16 cellular contexts compared by ENCODE assay signal in the genomic region with DNA sequence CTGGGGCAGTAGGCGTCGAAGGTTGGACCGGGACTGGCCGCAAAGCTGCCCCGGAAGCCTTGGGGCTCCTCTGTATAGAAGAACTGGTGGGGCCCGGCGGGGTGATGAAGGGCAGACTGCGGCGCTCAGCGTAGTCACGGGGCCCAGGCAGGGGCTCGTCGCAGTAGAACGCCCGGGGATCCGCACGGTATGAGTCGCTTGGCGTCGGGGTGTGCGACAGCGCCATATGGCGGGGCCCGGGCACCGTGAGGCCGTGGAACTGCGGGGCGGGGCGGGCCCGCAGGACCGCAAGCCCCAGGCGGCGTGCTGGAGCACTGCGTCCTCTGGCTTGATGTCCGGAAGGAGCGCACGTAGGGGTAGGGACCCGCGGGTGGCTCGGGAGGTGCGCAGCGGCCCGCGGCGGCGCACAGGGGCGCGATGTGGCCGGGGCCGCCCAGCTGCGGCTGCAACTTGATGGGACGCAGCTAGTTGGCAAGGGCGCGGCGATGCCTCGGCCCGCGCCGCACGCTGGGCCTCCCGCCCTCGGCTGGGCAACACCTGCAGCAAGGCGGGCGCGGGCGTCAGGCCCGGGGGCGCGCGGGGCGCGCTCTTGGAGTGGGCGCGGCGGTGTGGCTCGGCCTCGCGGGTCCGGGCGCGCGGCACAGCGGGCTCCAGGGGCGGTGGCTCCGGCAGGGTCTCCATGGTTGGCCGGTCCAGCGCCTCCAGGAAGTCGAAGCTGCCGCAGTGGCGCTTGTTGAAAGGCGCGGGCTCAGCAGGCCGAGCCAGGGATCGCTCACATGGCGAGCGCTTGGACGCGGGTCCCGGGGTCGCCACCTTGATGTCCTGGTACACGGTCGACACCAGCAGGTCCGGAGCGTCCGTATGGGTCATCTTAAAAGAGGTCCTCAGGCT.
DNase-seq lines count a peak whose midpoint lies in the region; ATAC-seq and TF ChIP-seq lines count a peak whose summit lies in the region.
"Had no signal": no experiment of that assay in that cellular context is flagged by ENCODE, and none has a peak within 500 bp of the region (broad histone marks: within the 10 kb centered on the region; RNA-seq: fewer than 3 reads in every experiment).

No MANE protein-coding gene starts in this region.

- H3K9me3 ChIP-seq in colonic mucosa (no peaks in the 10 kb centered on the region), mesenchymal stem cell (ENCODE audit: control insufficient read depth, low read length) (no peaks in the 10 kb centered on the region)

- H3K9ac ChIP-seq in colonic mucosa (ENCODE audit: low read depth in 2 of 2, low read length in 2 of 2) (no peak overlapping the region), mesenchymal stem cell (ENCODE audit: low read length) (no peak overlapping the region)

- no peak overlapping the region for H4K8ac ChIP-seq in mesenchymal stem cell (ENCODE audit: low read length)

- no peak overlapping the region for H2BK12ac ChIP-seq in mesenchymal stem cell (ENCODE audit: low read length in 2 of 2)

- H3K27me3 Mint-ChIP-seq in GM23338 (ENCODE audit: insufficient read depth, low read depth, poor library complexity), result no peaks in the 10 kb centered on the region
- no peaks in the 10 kb centered on the region for H3K27me3 Mint-ChIP-seq in stimulated activated memory B cell treated with anti-CD40 and anti-IgM and Interleukin-4, amounts not matched to agents 10 μg/mL and 1 μg/mL and 100 μg/mL, for 72 hours

- H3K4me3 Mint-ChIP-seq in GM23338, result peak overlapping the region; percentile 42; the same call in 1 of the 3 replicates
- H3K4me3 Mint-ChIP-seq in stimulated activated memory B cell treated with anti-CD40 and anti-IgM and Interleukin-4, amounts not matched to agents 10 μg/mL and 1 μg/mL and 100 μg/mL, for 72 hours, result no peak overlapping the region

- peaks cover 3% of the 10 kb centered on the region; the same call in 2 of the 3 replicates for H3K36me3 Mint-ChIP-seq in GM23338 (ENCODE audit: low read depth)
- no peaks in the 10 kb centered on the region for H3K36me3 Mint-ChIP-seq in stimulated activated memory B cell treated with anti-CD40 and anti-IgM and Interleukin-4, amounts not matched to agents 10 μg/mL and 1 μg/mL and 100 μg/mL, for 72 hours

- no peak overlapping the region for H2AFZ ChIP-seq in GM23338
- H2AFZ ChIP-seq in mesenchymal stem cell (ENCODE audit: low read depth, low read length), result no peak overlapping the region
- H2AFZ ChIP-seq: PC-9 had no signal

- intact Hi-C loops in colonic mucosa (cut with DNase I), result no loop called here

- no peaks in the 10 kb centered on the region for H3K9me2 ChIP-seq in GM23338 (ENCODE audit: insufficient read depth)

- no peaks in the 10 kb centered on the region for H3K79me2 ChIP-seq in GM23338 (replicated peaks; ENCODE audit: insufficient read depth)

- no peak for TF ChIP-seq CTCF in GM23338 (conservative IDR thresholded peaks at IDR 0.05; ENCODE audit: low read depth in 2 of 2)
- TF ChIP-seq CTCF in colonic mucosa (IDR thresholded peaks at IDR 0.05), result no peak

- no peak overlapping the region for H3K18ac ChIP-seq in mesenchymal stem cell (ENCODE audit: low read depth in 1 of 2, low read length in 2 of 2)

- H2BK120ac ChIP-seq in mesenchymal stem cell (ENCODE audit: low read depth, low read length), result no peak overlapping the region

- no peaks in the 10 kb centered on the region for H3F3A ChIP-seq in GM23338 (replicated peaks; ENCODE audit: low read depth)

- H3K27ac ChIP-seq in GM23338 (ENCODE audit: low read depth), result no peak overlapping the region
- H3K27ac ChIP-seq in colonic mucosa, result no peak overlapping the region
- no peak overlapping the region for H3K27ac ChIP-seq in mesenchymal stem cell (ENCODE audit: low read length, poor library complexity, severe bottlenecking)
- H3K27ac ChIP-seq: PC-9 had no signal

- H3K4me2 ChIP-seq in GM23338 (no peak overlapping the region), mesenchymal stem cell (ENCODE audit: low read length, poor library complexity, severe bottlenecking) (no peak overlapping the region)
- H3K4me2 ChIP-seq: PC-9 had no signal

- H2BK5ac ChIP-seq in mesenchymal stem cell (ENCODE audit: low read depth, low read length, poor library complexity, severe bottlenecking), result no peak overlapping the region

- no peaks in the 10 kb centered on the region for H3K36me3 ChIP-seq in GM23338 (ENCODE audit: insufficient read depth)
- H3K36me3 ChIP-seq in colonic mucosa, result no peaks in the 10 kb centered on the region
- H3K36me3 ChIP-seq in mesenchymal stem cell (ENCODE audit: control insufficient read depth in 1 of 2, insufficient read depth in 2 of 2, low read depth in 1 of 2, low read length in 2 of 2), result no peaks in the 10 kb centered on the region

- H3K4me1 Mint-ChIP-seq in GM23338, result no peaks in the 10 kb centered on the region
- H3K4me1 Mint-ChIP-seq in stimulated activated memory B cell treated with anti-CD40 and anti-IgM and Interleukin-4, amounts not matched to agents 10 μg/mL and 1 μg/mL and 100 μg/mL, for 72 hours, result no peaks in the 10 kb centered on the region

- WGBS in mesenchymal stem cell, result 97% methylated on average over 105 of the region's 105 CpGs

- H3K4me1 ChIP-seq in GM23338 (ENCODE audit: insufficient read depth) (no peaks in the 10 kb centered on the region), colonic mucosa (no peaks in the 10 kb centered on the region), mesenchymal stem cell (ENCODE audit: control insufficient read depth, insufficient read depth, low read depth, low read length) (no peaks in the 10 kb centered on the region)

- ATAC-seq in GM23338 (peak; percentile 38), HG03457 (IDR thresholded peaks at IDR 0.05; ENCODE audit: unreplicated experiment) (no peak), HG02973 (IDR thresholded peaks at IDR 0.05; ENCODE audit: unreplicated experiment) (no peak)
- ATAC-seq in stimulated activated memory B cell treated with anti-CD40 and anti-IgM and Interleukin-4, amounts not matched to agents 10 μg/mL and 1 μg/mL and 100 μg/mL, for 72 hours, result peak; percentile 38
- ATAC-seq: HepG2 had no signal

- no peak overlapping the region for H4K91ac ChIP-seq in mesenchymal stem cell (ENCODE audit: low read length)

- H2AK5ac ChIP-seq in mesenchymal stem cell (ENCODE audit: low read length, severe bottlenecking), result no peak overlapping the region

- no peaks in the 10 kb centered on the region for H4K20me1 ChIP-seq in GM23338 (replicated peaks; ENCODE audit: insufficient read depth)

- H3K23ac ChIP-seq in mesenchymal stem cell (ENCODE audit: low read length in 2 of 2), result no peak overlapping the region

- H3K27me3 ChIP-seq in GM23338 (ENCODE audit: insufficient read depth), result no peaks in the 10 kb centered on the region
- H3K27me3 ChIP-seq in colonic mucosa, result no peaks in the 10 kb centered on the region
- H3K27me3 ChIP-seq in mesenchymal stem cell (ENCODE audit: control insufficient read depth in 1 of 2, insufficient read depth in 1 of 2, low read length in 2 of 2), result no peaks in the 10 kb centered on the region

- DNase-seq in GM23338 (ENCODE audit: low spot score) (no peak), colonic mucosa (no peak), mesenteric fat pad (ENCODE audit: low spot score) (peak; percentile 73), mesenchymal stem cell (no peak)
- DNase-seq: C1 segment of cervical spinal cord, DMS79 treated with DMSO at 0.1 percent for 48 hours, HCEC 1CT, KG1, NCI-H1048, NCI-H1694, NCI-H510A treated with DMSO at 0.1 percent for 48 hours, PC-9 had no signal

- no peaks in the 10 kb centered on the region for H3K79me1 ChIP-seq in mesenchymal stem cell (replicated peaks; ENCODE audit: low read length, poor library complexity, severe bottlenecking)

- peaks cover 38% of the 10 kb centered on the region for H3K9me3 Mint-ChIP-seq in GM23338
- H3K9me3 Mint-ChIP-seq in stimulated activated memory B cell treated with anti-CD40 and anti-IgM and Interleukin-4, amounts not matched to agents 10 μg/mL and 1 μg/mL and 100 μg/mL, for 72 hours, result peaks cover 7% of the 10 kb centered on the region

- H3K14ac ChIP-seq in mesenchymal stem cell (ENCODE audit: low read length in 2 of 2), result no peak overlapping the region

- no peak overlapping the region for H3K4ac ChIP-seq in mesenchymal stem cell (ENCODE audit: low read depth in 1 of 2, low read length in 2 of 2)

- no peak overlapping the region for H3K27ac Mint-ChIP-seq in GM23338
- H3K27ac Mint-ChIP-seq in stimulated activated memory B cell treated with anti-CD40 and anti-IgM and Interleukin-4, amounts not matched to agents 10 μg/mL and 1 μg/mL and 100 μg/mL, for 72 hours, result no peak overlapping the region

- H3K4me3 ChIP-seq in GM23338, result no peak overlapping the region
- H3K4me3 ChIP-seq in colonic mucosa, result peak overlapping the region; percentile 26
- H3K4me3 ChIP-seq in mesenchymal stem cell (ENCODE audit: insufficient read depth in 1 of 2, low read depth in 1 of 2, low read length in 2 of 2), result no peak overlapping the region
- H3K4me3 ChIP-seq: PC-9 had no signal

- no peak overlapping the region for H2BK15ac ChIP-seq in mesenchymal stem cell (ENCODE audit: low read depth, poor library complexity, severe bottlenecking)

TF ChIP-seq in GM23338, 12 proteins besides CTCF, POLR2A, EP300 and RAD21 (continues in another document):
- TF ChIP-seq NANOG (IDR thresholded peaks at IDR 0.05; ENCODE audit: borderline replicate concordance), result no peak
- TF ChIP-seq STAT1 (IDR thresholded peaks at IDR 0.05; ENCODE audit: unreplicated experiment), result no peak

Comparison
In these comparisons a context has a peak if more than half of its experiments do, and no peak if none do; other contexts are left out.
1. ATAC-seq: peak in GM23338 (single experiment) and stimulated activated memory B cell treated with anti-CD40 and anti-IgM and Interleukin-4, amounts not matched to agents 10 μg/mL and 1 μg/mL and 100 μg/mL, for 72 hours (single experiment); none in HG03457 (single experiment) and HG02973 (single experiment).